ENCODE assay signal across 8 cellular contexts in the genomic region with DNA sequence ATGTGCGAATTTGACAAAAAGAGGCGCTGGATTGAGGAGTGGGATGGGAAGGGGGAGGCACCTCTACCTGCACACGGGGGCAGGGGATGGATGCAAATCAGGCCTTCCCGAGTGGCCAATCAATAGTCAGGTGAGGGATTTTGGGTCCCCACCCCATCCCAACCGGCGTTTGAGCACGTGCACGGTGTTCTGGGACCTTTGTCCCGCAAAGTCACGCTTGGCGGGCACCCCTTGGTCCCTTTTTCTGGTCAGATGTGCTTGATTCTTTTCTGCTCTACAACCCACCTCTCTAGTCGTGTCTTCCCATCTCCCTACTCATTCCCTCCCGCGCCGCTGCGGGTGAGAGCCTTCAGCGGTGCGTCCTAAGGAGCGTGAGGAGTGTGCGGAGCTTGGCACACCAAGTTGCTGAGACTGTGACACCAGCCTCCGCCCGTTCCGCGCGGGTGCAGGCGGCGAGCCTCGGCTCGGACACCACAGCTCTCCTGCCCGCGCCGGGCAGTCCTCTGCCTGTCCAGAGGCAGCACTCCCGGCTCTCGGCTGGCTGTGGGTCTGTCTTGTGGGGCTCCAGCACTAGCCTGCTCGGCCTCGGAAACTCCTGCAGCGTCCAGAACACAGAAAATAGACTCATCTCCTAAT. TPM values are rescaled to one million over a fixed set of nuclear protein-coding genes. Genes with fewer than 3 reads are reported as not detected.
DNase-seq lines count a peak whose midpoint lies in the region; ATAC-seq, FAIRE-seq and TF ChIP-seq lines count a peak whose summit lies in the region.

No MANE protein-coding gene starts in this region.

- peaks cover 13% of the 10 kb centered on the region for H3K79me2 ChIP-seq in hepatocyte

- H4K20me1 ChIP-seq in hepatocyte (ENCODE audit: insufficient read depth, poor library complexity, severe bottlenecking) = no peaks in the 10 kb centered on the region

- H3K4me3 Mint-ChIP-seq in natural killer cell = no peak overlapping the region

- H3K9me3 Mint-ChIP-seq in natural killer cell = peaks cover 5 to 10% of the 10 kb centered on the region in 2 donors

- intact Hi-C loops in adrenal gland (cut with DNase I) = no loop called here
- intact Hi-C loops in natural killer cell (cut with micrococcal nuclease) = no loop called here

- WGBS in adrenal gland, 4 donors = 10 to 22% (median 14%) methylated on average over 20 to 37 of the region's 37 CpGs
- WGBS in hepatocyte (ENCODE audit: low lambda C conversion rate, missing lambda C conversion rate) = 5% methylated on average over 32 of the region's 37 CpGs

- in situ Hi-C loops in GM13976 (cut with MboI; ENCODE audit: low sequenced_read_pairs, unreplicated experiment) = no loop called here

- FAIRE-seq in RCC 7860 (lab: Jason Lieb, UNC) = no peak

- peak overlapping the region; percentile 92 for H2AFZ ChIP-seq in hepatocyte

- ATAC-seq in GM21423 (IDR thresholded peaks at IDR 0.05; ENCODE audit: unreplicated experiment) (no peak), natural killer cell (no peak)

- no peak for TF ChIP-seq POLR2A in adrenal gland (IDR thresholded peaks at IDR 0.05)

- H3K36me3 ChIP-seq in adrenal gland (replicated peaks in 1 of 2) (no peaks in the 10 kb centered on the region), hepatocyte (replicated peaks; ENCODE audit: insufficient read depth, low read depth) (no peaks in the 10 kb centered on the region)

- H3K4me2 ChIP-seq in hepatocyte = peak overlapping the region; percentile 99

- H3K27ac ChIP-seq in adrenal gland (peak overlapping the region in 1 of 5 donors; percentile 21), hepatocyte (peak overlapping the region; percentile 69)

- peak; percentile 10 for DNase-seq in GM13976 (ENCODE audit: low spot score)
- peak in 5 of 7 donors; percentile 14 to 61 (median 19) for DNase-seq in adrenal gland
- peak; percentile 68 for DNase-seq in hepatocyte (ENCODE audit: low spot score)
- peak; percentile 9 for DNase-seq in renal cortical epithelial cell (ENCODE audit: low read depth)
- no peak for DNase-seq in activated CD4-positive, alpha-beta T cell treated with anti-CD3 and anti-CD28 coated beads, Interleukin-2, amount 50 U/mL, for 1 hour
- no peak for DNase-seq in RCC 7860 (ENCODE audit: low spot score)
- DNase-seq in natural killer cell = no peak

- H3K36me3 Mint-ChIP-seq in natural killer cell = peaks cover 14% of the 10 kb centered on the region

- peak overlapping the region in 1 of 4 donors; percentile 26 for H3K4me3 ChIP-seq in adrenal gland
- H3K4me3 ChIP-seq in hepatocyte = peak overlapping the region; percentile 89

- H3K27me3 ChIP-seq in adrenal gland (peaks cover 19% of the 10 kb centered on the region), hepatocyte (no peaks in the 10 kb centered on the region)

- TF ChIP-seq CTCF in GM13976 (IDR thresholded peaks at IDR 0.05; ENCODE audit: borderline replicate concordance, control extremely low read depth, extremely low read depth, insufficient read depth, missing control alignments) (no peak), adrenal gland (IDR thresholded peaks at IDR 0.05) (no peak), hepatocyte (IDR thresholded peaks at IDR 0.05; ENCODE audit: poor library complexity) (no peak), natural killer cell (IDR thresholded peaks at IDR 0.05) (no peak)

- H3K27me3 Mint-ChIP-seq in natural killer cell (ENCODE audit: low read depth in 2 of 2) = peaks cover 11 to 20% of the 10 kb centered on the region in 2 donors

- H3K4me1 ChIP-seq in adrenal gland (replicated peaks in 1 of 2) = no peaks in the 10 kb centered on the region
- peaks cover 5% of the 10 kb centered on the region for H3K4me1 ChIP-seq in hepatocyte (ENCODE audit: insufficient read depth)

- no peaks in the 10 kb centered on the region for H3K9me2 ChIP-seq in hepatocyte (replicated peaks; ENCODE audit: insufficient read depth)

- H3K27ac Mint-ChIP-seq in natural killer cell = no peak overlapping the region

- H3K9me3 ChIP-seq in adrenal gland (replicated peaks in 1 of 3) (no peaks in the 10 kb centered on the region), hepatocyte (ENCODE audit: low read depth) (no peaks in the 10 kb centered on the region)

- H3K4me1 Mint-ChIP-seq in natural killer cell = no peaks in the 10 kb centered on the region

RNA-seq across cellular contexts. Expression of a gene that starts 0.5 kb away (rescaled TPM):
- 1 to 10 TPM in 2 of 8 donors, under 1 TPM in 3, not detected in 3; 0.14 to 1.2 (median 0.91) TPM for total RNA-seq in adrenal gland
- 1 to 10 TPM in 1 of 3 donors, under 1 TPM in 2; 0.30 to 2.9 (median 0.46) TPM for polyA plus RNA-seq in adrenal gland
- 5.0 and 10.5 TPM in 2 replicates for total RNA-seq in hepatocyte
- 1.8 and 2.2 TPM in 2 replicates for polyA plus RNA-seq in hepatocyte
- total RNA-seq in renal cortical epithelial cell = 0.30 TPM in 1 of 2 replicates, not detected in the other
- total RNA-seq in natural killer cell = not detected

Comparison
In these comparisons a context has a peak if more than half of its experiments do, and no peak if none do; other contexts are left out.
1. DNase-seq: peak in GM13976 (single experiment), adrenal gland (5 of 7), hepatocyte (single experiment) and renal cortical epithelial cell (single experiment); none in activated CD4-positive, alpha-beta T cell treated with anti-CD3 and anti-CD28 coated beads, Interleukin-2, amount 50 U/mL, for 1 hour (single experiment), RCC 7860 (single experiment) and natural killer cell (single experiment).